ENCODE assay signal across 8 cellular contexts in the genomic region with DNA sequence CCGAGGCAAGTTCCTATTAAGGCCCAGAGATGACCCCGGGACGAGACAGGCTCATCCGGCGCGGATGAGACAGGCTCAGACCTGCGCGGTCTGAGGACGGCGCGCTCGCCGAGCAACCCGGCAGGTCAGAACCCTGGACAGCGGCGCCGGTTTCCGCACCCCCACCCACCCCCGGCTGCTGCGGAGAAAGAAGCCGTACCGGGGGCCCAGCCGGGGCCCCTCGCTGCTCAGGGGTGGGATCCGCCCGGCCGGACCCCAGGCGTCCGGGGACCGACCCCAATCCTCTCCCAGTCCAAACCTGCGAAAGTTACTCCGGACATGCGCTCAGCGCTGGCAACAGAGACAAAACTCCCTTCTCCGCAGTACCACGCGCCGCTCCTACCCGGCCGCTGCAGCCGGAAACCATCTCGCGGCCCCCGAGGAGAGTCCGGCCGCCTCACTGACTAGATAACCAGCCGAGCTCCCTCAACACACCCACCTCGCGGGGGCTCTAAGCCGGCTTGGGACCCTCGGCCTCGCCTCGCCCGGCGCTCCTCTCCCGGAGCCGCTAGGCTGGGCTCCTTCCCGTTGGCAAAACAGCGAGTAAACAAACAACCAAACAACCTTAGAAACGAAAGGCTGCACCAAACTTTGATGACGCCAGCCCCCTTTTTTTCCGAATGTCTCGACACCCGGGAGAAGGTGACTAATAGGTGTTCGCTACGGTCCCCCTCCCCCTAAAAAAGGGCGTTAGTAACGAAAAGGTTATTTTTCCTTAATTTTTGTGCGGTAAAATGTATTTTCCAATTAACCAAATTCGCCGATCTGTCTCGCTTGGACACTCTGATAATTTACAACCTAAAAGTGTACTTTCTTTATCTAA. TPM values are rescaled to one million over a fixed set of nuclear protein-coding genes. Genes with fewer than 3 reads are reported as not detected.
A peak's percentile ranks its signal among the peaks of the same experiment; 100 is the strongest.
DNase-seq lines count a peak whose midpoint lies in the region; ATAC-seq and TF ChIP-seq lines count a peak whose summit lies in the region.

No MANE protein-coding gene starts in this region.

- H3K9me3 Mint-ChIP-seq in activated B cell treated with CpG ODN at 0.5 μM for 24 hours: no peaks in the 10 kb centered on the region

- H3K27ac Mint-ChIP-seq in activated B cell treated with CpG ODN at 0.5 μM for 24 hours: no peak overlapping the region

- POLR2A ChIA-PET in activated B cell treated with CpG ODN at 0.5 μM for 24 hours (lab: Charles Lee): no interaction called here

- H3K4me1 Mint-ChIP-seq in activated B cell treated with CpG ODN at 0.5 μM for 24 hours: peaks cover 13% of the 10 kb centered on the region

- H3K4me3 Mint-ChIP-seq in activated B cell treated with CpG ODN at 0.5 μM for 24 hours: peak overlapping the region; percentile 41

- intact Hi-C loops in activated B cell treated with CpG ODN at 0.5 μM for 24 hours (cut with micrococcal nuclease): loop anchor here (5.0 kb wide), 1 partner anchor 209 kb away; no protein-coding TSS in a partner anchor

- no peak for TF ChIP-seq CTCF in activated B cell treated with CpG ODN at 0.5 μM for 24 hours (IDR thresholded peaks at IDR 0.05)

- CTCF ChIA-PET in activated B cell treated with CpG ODN at 0.5 μM for 24 hours (lab: Charles Lee): interaction anchor here (1.4 kb wide), 1 partner anchor 10 kb away, joined by 7 read pairs; no protein-coding TSS in a partner anchor

- H3K27me3 Mint-ChIP-seq in activated B cell treated with CpG ODN at 0.5 μM for 24 hours: peaks cover 52% of the 10 kb centered on the region

- H3K36me3 Mint-ChIP-seq in activated B cell treated with CpG ODN at 0.5 μM for 24 hours (ENCODE audit: low read depth): no peaks in the 10 kb centered on the region

- DNase-seq in D341Med (ENCODE audit: low spot score): peak; percentile 68
- peak; percentile 41 for DNase-seq in activated B cell treated with CpG ODN at 0.5 μM for 24 hours
- peak; percentile 23 for DNase-seq in central memory CD4-positive, alpha-beta T cell
- peak; percentile 45 for DNase-seq in kidney glomerular epithelial cell (lab: John Stamatoyannopoulos, UW)
- peak; percentile 40 to 54 for DNase-seq in stimulated activated CD4-positive, alpha-beta T cell treated with anti-CD3 and anti-CD28 coated beads, Interleukin-4, amount 100 ng/mL, for 48 hours (ENCODE audit: low read depth in 2 of 2)
- DNase-seq in DMS153 treated with DMSO at 0.1 percent for 48 hours (lab: John Stamatoyannopoulos, UW; ENCODE audit: unreplicated experiment): no peak
- DNase-seq in midbrain (lab: John Stamatoyannopoulos, UW): no peak

- ATAC-seq in HG02870 (IDR thresholded peaks at IDR 0.05; ENCODE audit: unreplicated experiment): peak; percentile 62
- peak; percentile 58 for ATAC-seq in activated B cell treated with CpG ODN at 0.5 μM for 24 hours (ENCODE audit: low read depth)

RNA-seq across cellular contexts. Expression of gene DRGX, which starts 2.3 kb away (rescaled TPM):
- total RNA-seq in activated B cell treated with CpG ODN at 0.5 μM for 24 hours: not detected in 2 replicates

Comparison
In these comparisons a context has a peak if more than half of its experiments do, and no peak if none do; other contexts are left out.
1. DNase-seq: peak in D341Med (single experiment), activated B cell treated with CpG ODN at 0.5 μM for 24 hours (single experiment), central memory CD4-positive, alpha-beta T cell (single experiment), kidney glomerular epithelial cell (single experiment) and stimulated activated CD4-positive, alpha-beta T cell treated with anti-CD3 and anti-CD28 coated beads, Interleukin-4, amount 100 ng/mL, for 48 hours (2 of 2); none in DMS153 treated with DMSO at 0.1 percent for 48 hours (single experiment) and midbrain (single experiment).